Comparison of ENCODE assay signal across 9 cellular contexts in genomic region chr19:5827342-5827890, GRCh38.
DNase-seq lines count a peak whose midpoint lies in the region; ATAC-seq and TF ChIP-seq lines count a peak whose summit lies in the region.
"Had no signal": no experiment of that assay in that cellular context is flagged by ENCODE, and none has a peak within 500 bp of the region (broad histone marks: within the 10 kb centered on the region; RNA-seq: fewer than 3 reads in every experiment).

No MANE protein-coding gene starts in this region.

- peak overlapping the region; percentile 84 to 95 (median 90) for H3K9ac ChIP-seq in BLaER1 treated with 17β-estradiol and CSF1 and Interleukin-3, amounts not matched to agents 10 nM and 100 nM
- H3K9ac ChIP-seq in Loucy (ENCODE audit: low read depth, low read length, poor library complexity, severe bottlenecking) = no peak overlapping the region

- TF ChIP-seq CTCF in Loucy (conservative IDR thresholded peaks at IDR 0.05; ENCODE audit: low read length) (no peak), nephron progenitor cell (IDR thresholded peaks at IDR 0.05) (no peak)

- H3K36me3 ChIP-seq in BLaER1 treated with 17β-estradiol and CSF1 and Interleukin-3, amounts not matched to agents 10 nM and 100 nM = no peaks in the 10 kb centered on the region
- H3K36me3 ChIP-seq in Loucy (ENCODE audit: insufficient read depth, low read length) = no peaks in the 10 kb centered on the region

- H3K4me3 ChIP-seq in BLaER1 treated with 17β-estradiol and CSF1 and Interleukin-3, amounts not matched to agents 10 nM and 100 nM = peak overlapping the region; percentile 57 to 81 (median 70)
- H3K4me3 ChIP-seq in Loucy (ENCODE audit: low read length, poor library complexity, severe bottlenecking) = no peak overlapping the region
- H3K4me3 ChIP-seq: mucosa of descending colon had no signal

- peak overlapping the region; percentile 66 to 78 for H3K4me3 Mint-ChIP-seq in effector memory CD8-positive, alpha-beta T cell
- H3K4me3 Mint-ChIP-seq in nephron progenitor cell = peak overlapping the region; percentile 81

- peaks cover 8 to 11% of the 10 kb centered on the region in 2 donors for H3K27me3 Mint-ChIP-seq in effector memory CD8-positive, alpha-beta T cell
- peaks cover 10% of the 10 kb centered on the region for H3K27me3 Mint-ChIP-seq in nephron progenitor cell (ENCODE audit: low read depth, poor library complexity)

- no peak for DNase-seq in effector memory CD8-positive, alpha-beta T cell
- DNase-seq in nephron progenitor cell (no peak), NCI-H524 treated with DMSO at 0.1 percent for 48 hours (lab: John Stamatoyannopoulos, UW) (no peak)

- H3K79me2 ChIP-seq in Loucy (ENCODE audit: insufficient read depth, low read length) = no peaks in the 10 kb centered on the region

- H3K4me1 Mint-ChIP-seq in effector memory CD8-positive, alpha-beta T cell (ENCODE audit: low read depth in 2 of 2) = peaks cover 8 to 11% of the 10 kb centered on the region in 2 donors
- peaks cover 25% of the 10 kb centered on the region for H3K4me1 Mint-ChIP-seq in nephron progenitor cell

- no peaks in the 10 kb centered on the region for H3K9me3 ChIP-seq in BLaER1 treated with 17β-estradiol and CSF1 and Interleukin-3, amounts not matched to agents 10 nM and 100 nM (replicated peaks in 1 of 11)
- no peaks in the 10 kb centered on the region for H3K9me3 ChIP-seq in Loucy (ENCODE audit: insufficient read depth, low read depth, low read length)
- H3K9me3 ChIP-seq: mucosa of descending colon had no signal

- H3K4me1 ChIP-seq in BLaER1 treated with 17β-estradiol and CSF1 and Interleukin-3, amounts not matched to agents 10 nM and 100 nM = peaks cover 28 to 40% (median 35%) of the 10 kb centered on the region in 10 experiments
- peaks cover 10% of the 10 kb centered on the region for H3K4me1 ChIP-seq in Loucy (ENCODE audit: insufficient read depth, low read length, poor library complexity, severe bottlenecking)

- H3K27ac Mint-ChIP-seq in effector memory CD8-positive, alpha-beta T cell = peak overlapping the region in 1 of 2 donors; percentile 70
- peak overlapping the region; percentile 95 for H3K27ac Mint-ChIP-seq in nephron progenitor cell

- H3K9me2 ChIP-seq in Loucy (replicated peaks; ENCODE audit: low read depth, low read length) = no peaks in the 10 kb centered on the region

- peak overlapping the region; percentile 85 to 98 (median 92); a peak in 21 of 22 replicates for H3K27ac ChIP-seq in BLaER1 treated with 17β-estradiol and CSF1 and Interleukin-3, amounts not matched to agents 10 nM and 100 nM

- H2AFZ ChIP-seq in Loucy (ENCODE audit: low read length) = no peak overlapping the region

- 0 out of 22 replicates have a peak, but pooled peaks cover 0 to 8% (median 0%) of the 10 kb centered on the region in 11 experiments for H3K27me3 ChIP-seq in BLaER1 treated with 17β-estradiol and CSF1 and Interleukin-3, amounts not matched to agents 10 nM and 100 nM
- H3K27me3 ChIP-seq in Loucy (ENCODE audit: insufficient read depth, low read length, poor library complexity, severe bottlenecking) = no peaks in the 10 kb centered on the region

- H3K36me3 Mint-ChIP-seq in effector memory CD8-positive, alpha-beta T cell (ENCODE audit: insufficient read depth) = peaks cover 22% of the 10 kb centered on the region
- H3K36me3 Mint-ChIP-seq in nephron progenitor cell (ENCODE audit: low read depth) = no peaks in the 10 kb centered on the region

- H4K20me1 ChIP-seq in BLaER1 treated with 17β-estradiol and CSF1 and Interleukin-3, amounts not matched to agents 10 nM and 100 nM = peaks cover 0 to 6% (median 0%) of the 10 kb centered on the region in 11 experiments; a peak in 5 of 22 replicates
- H4K20me1 ChIP-seq in Loucy (ENCODE audit: insufficient read depth, low read length, poor library complexity, severe bottlenecking) = no peaks in the 10 kb centered on the region

- H3K9me3 Mint-ChIP-seq in effector memory CD8-positive, alpha-beta T cell = no peaks in the 10 kb centered on the region
- no peaks in the 10 kb centered on the region for H3K9me3 Mint-ChIP-seq in nephron progenitor cell

- ATAC-seq in effector memory CD8-positive, alpha-beta T cell (replicated peaks) = no peak
- ATAC-seq in HG02973 (IDR thresholded peaks at IDR 0.05; ENCODE audit: unreplicated experiment) (no peak), GM19397 (IDR thresholded peaks at IDR 0.05; ENCODE audit: unreplicated experiment) (no peak)
- no peak for ATAC-seq in activated CD4-positive, CD25-positive, alpha-beta regulatory T cell treated with anti-CD3 and anti-CD28 coated beads, Interleukin-2, amount 50 U/mL, for 24 hours

- no peaks in the 10 kb centered on the region for H3F3A ChIP-seq in Loucy (ENCODE audit: low read depth)

- peak overlapping the region; percentile 61 to 99 (median 97) for H3K4me2 ChIP-seq in BLaER1 treated with 17β-estradiol and CSF1 and Interleukin-3, amounts not matched to agents 10 nM and 100 nM
- H3K4me2 ChIP-seq in Loucy (ENCODE audit: low read depth, low read length, poor library complexity, severe bottlenecking) = peak overlapping the region; percentile 64
